ENCODE assay signal across 19 cellular contexts in the genomic region with DNA sequence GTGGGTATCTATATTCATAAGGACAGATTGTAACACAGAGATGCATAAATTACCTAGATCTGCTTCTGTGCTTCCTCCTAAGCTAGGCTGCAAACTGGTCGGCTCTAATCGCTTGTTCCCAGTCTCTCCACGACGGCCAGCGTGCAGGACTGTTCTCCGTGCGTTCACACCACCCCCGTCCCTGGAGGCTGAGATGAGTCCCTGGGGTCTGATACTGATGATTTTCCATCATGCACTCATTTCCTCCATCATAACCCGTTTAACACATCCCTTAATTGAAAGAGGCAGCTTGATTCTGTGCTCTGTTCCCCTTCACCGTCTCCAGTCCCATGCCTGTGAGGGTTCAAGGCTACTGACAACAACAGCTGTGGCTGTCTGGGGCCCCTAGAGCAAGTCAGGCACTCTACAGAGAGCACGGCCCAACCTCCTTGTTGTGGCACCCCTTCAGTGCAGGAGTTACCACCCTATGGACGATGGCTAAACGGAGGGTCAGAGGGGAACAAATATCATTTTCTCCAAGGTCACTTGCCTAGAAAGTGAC.
"Had no signal": no experiment of that assay in that cellular context is flagged by ENCODE, and none has a peak within 500 bp of the region (broad histone marks: within the 10 kb centered on the region; RNA-seq: fewer than 3 reads in every experiment).

No MANE protein-coding gene starts in this region.

- H3K4me1 ChIP-seq: foreskin keratinocyte, parathyroid adenoma, sigmoid colon, stomach, upper lobe of left lung had no signal

- H3K79me2 ChIP-seq: parathyroid adenoma had no signal

- H3K36me3 ChIP-seq: sigmoid colon, stomach, upper lobe of left lung had no signal

- ATAC-seq: activated CD8-positive, alpha-beta T cell treated with anti-CD3 and anti-CD28 coated beads for 36 hours; activated naive CD4-positive, alpha-beta T cell treated with anti-CD3 and anti-CD28 coated beads, Interleukin-2, amount 50 U/mL, for 72 hours; foreskin keratinocyte; left lobe of liver; stimulated activated effector memory CD8-positive, alpha-beta T cell treated with anti-CD3 and anti-CD28 coated beads, Interleukin-12 subunit alpha, Interleukin-12 subunit beta, amount 100 ng/mL, for 72 hours; T-cell had no signal

- DNase-seq: activated CD4-positive, alpha-beta T cell treated with anti-CD3 and anti-CD28 coated beads, Interleukin-2, amount 10 ng/mL, durations not matched to agents 24 days and 14 days; activated CD8-positive, alpha-beta T cell treated with anti-CD3 and anti-CD28 coated beads for 36 hours; activated gamma-delta T cell; amniotic stem cell; dorsolateral prefrontal cortex; foreskin keratinocyte; kidney; mammary epithelial cell; sigmoid colon; stimulated activated CD4-positive, alpha-beta T cell treated with anti-CD3 and anti-CD28 coated beads, Interleukin-4, amount 100 ng/mL, for 24 hours; stomach; upper lobe of left lung had no signal

- H3K4me3 ChIP-seq: dorsolateral prefrontal cortex, sigmoid colon, SK-N-MC, stomach, upper lobe of left lung had no signal

- H3K9me3 ChIP-seq: sigmoid colon, stomach, upper lobe of left lung had no signal

- H3K36me3 Mint-ChIP-seq: activated naive CD4-positive, alpha-beta T cell treated with anti-CD3 and anti-CD28 coated beads, Interleukin-2, amount 50 U/mL, for 72 hours; stimulated activated effector memory CD8-positive, alpha-beta T cell treated with anti-CD3 and anti-CD28 coated beads, Interleukin-12 subunit alpha, Interleukin-12 subunit beta, amount 100 ng/mL, for 72 hours; T-cell had no signal

- H3K4me1 Mint-ChIP-seq: activated CD4-positive, alpha-beta T cell treated with anti-CD3 and anti-CD28 coated beads, Interleukin-2, amount 10 ng/mL, durations not matched to agents 24 days and 14 days; stimulated activated effector memory CD8-positive, alpha-beta T cell treated with anti-CD3 and anti-CD28 coated beads, Interleukin-12 subunit alpha, Interleukin-12 subunit beta, amount 100 ng/mL, for 72 hours had no signal

- H3K27ac Mint-ChIP-seq: activated CD4-positive, alpha-beta T cell treated with anti-CD3 and anti-CD28 coated beads, Interleukin-2, amount 10 ng/mL, durations not matched to agents 24 days and 14 days; activated CD8-positive, alpha-beta T cell treated with anti-CD3 and anti-CD28 coated beads for 36 hours; activated naive CD4-positive, alpha-beta T cell treated with anti-CD3 and anti-CD28 coated beads, Interleukin-2, amount 50 U/mL, for 72 hours; stimulated activated effector memory CD8-positive, alpha-beta T cell treated with anti-CD3 and anti-CD28 coated beads, Interleukin-12 subunit alpha, Interleukin-12 subunit beta, amount 100 ng/mL, for 72 hours; T-cell had no signal

- H3K27ac ChIP-seq: dorsolateral prefrontal cortex, epithelial cell of prostate, foreskin keratinocyte, parathyroid adenoma, sigmoid colon, SK-N-MC, stomach, upper lobe of left lung had no signal

- H2AFZ ChIP-seq: parathyroid adenoma had no signal

- H3K4me3 Mint-ChIP-seq: activated CD4-positive, alpha-beta T cell treated with anti-CD3 and anti-CD28 coated beads, Interleukin-2, amount 10 ng/mL, durations not matched to agents 24 days and 14 days; activated CD8-positive, alpha-beta T cell treated with anti-CD3 and anti-CD28 coated beads for 36 hours; stimulated activated effector memory CD8-positive, alpha-beta T cell treated with anti-CD3 and anti-CD28 coated beads, Interleukin-12 subunit alpha, Interleukin-12 subunit beta, amount 100 ng/mL, for 72 hours; T-cell had no signal

- H3K27me3 ChIP-seq: foreskin keratinocyte, upper lobe of left lung had no signal

- H3K9ac ChIP-seq: parathyroid adenoma had no signal

- H3K9me3 Mint-ChIP-seq: activated CD4-positive, alpha-beta T cell treated with anti-CD3 and anti-CD28 coated beads, Interleukin-2, amount 10 ng/mL, durations not matched to agents 24 days and 14 days; activated CD8-positive, alpha-beta T cell treated with anti-CD3 and anti-CD28 coated beads for 36 hours; activated naive CD4-positive, alpha-beta T cell treated with anti-CD3 and anti-CD28 coated beads, Interleukin-2, amount 50 U/mL, for 72 hours; stimulated activated effector memory CD8-positive, alpha-beta T cell treated with anti-CD3 and anti-CD28 coated beads, Interleukin-12 subunit alpha, Interleukin-12 subunit beta, amount 100 ng/mL, for 72 hours; T-cell had no signal
